Comparison of ENCODE assay signal across 8 cellular contexts in genomic region chr7:47937065-47937687, GRCh38. TPM values are rescaled to one million over a fixed set of nuclear protein-coding genes. Genes with fewer than 3 reads are reported as not detected.
DNase-seq lines count a peak whose midpoint lies in the region; ATAC-seq and TF ChIP-seq lines count a peak whose summit lies in the region.

No MANE protein-coding gene starts in this region.

- H3F3A ChIP-seq in SU-DHL-6 (ENCODE audit: insufficient read depth) = peaks cover 25% of the 10 kb centered on the region

- H3K4me2 ChIP-seq in BLaER1 = peak overlapping the region; percentile 79
- peak overlapping the region; percentile 54 for H3K4me2 ChIP-seq in SU-DHL-6 (ENCODE audit: low read depth, low read length, poor library complexity, severe bottlenecking)

- no peak overlapping the region for H3K27ac ChIP-seq in BLaER1
- peak overlapping the region; percentile 78 for H3K27ac ChIP-seq in SU-DHL-6 (ENCODE audit: low read depth, low read length)

- peaks cover 53% of the 10 kb centered on the region for H3K4me1 ChIP-seq in BLaER1

- no peak for TF ChIP-seq CTCF in SU-DHL-6 (IDR thresholded peaks at IDR 0.05; ENCODE audit: insufficient read depth, low read length, poor library complexity, severe bottlenecking)
- no peak for TF ChIP-seq CTCF in omental fat pad (IDR thresholded peaks at IDR 0.05)

- H3K9ac ChIP-seq in BLaER1 (no peak overlapping the region), SU-DHL-6 (ENCODE audit: low read length) (peak overlapping the region; percentile 45)

- H3K9me2 ChIP-seq in SU-DHL-6 (replicated peaks; ENCODE audit: insufficient read depth, low read length) = no peaks in the 10 kb centered on the region

- DNase-seq in epidermal melanocyte (ENCODE audit: insufficient read length, low spot score) (no peak), NCI-H748 (lab: John Stamatoyannopoulos, UW; ENCODE audit: unreplicated experiment) (no peak), omental fat pad (ENCODE audit: low spot score) (no peak)
- DNase-seq in effector CD4-positive, alpha-beta T cell = no peak

- ATAC-seq in GM18873 (IDR thresholded peaks at IDR 0.05; ENCODE audit: low FRiP score, unreplicated experiment) = peak; percentile 97
- ATAC-seq in HG02885 (IDR thresholded peaks at IDR 0.05; ENCODE audit: poor library complexity, unreplicated experiment) = peak; percentile 96
- ATAC-seq in omental fat pad (ENCODE audit: low FRiP score) = no peak

- H3K4me3 ChIP-seq in BLaER1 (0 out of 2 replicates have a peak overlapping the region, but pooled peaks have one; percentile 8), SU-DHL-6 (ENCODE audit: insufficient read depth, low read length, poor library complexity, severe bottlenecking) (peak overlapping the region; percentile 39)

- H3K9me3 ChIP-seq in BLaER1 (no peaks in the 10 kb centered on the region), SU-DHL-6 (ENCODE audit: insufficient read depth, low read length) (no peaks in the 10 kb centered on the region)

- H3K36me3 ChIP-seq in BLaER1 = no peaks in the 10 kb centered on the region
- no peaks in the 10 kb centered on the region for H3K36me3 ChIP-seq in SU-DHL-6 (ENCODE audit: low read length)

- H2AFZ ChIP-seq in SU-DHL-6 (ENCODE audit: low read depth, low read length, severe bottlenecking) = peak overlapping the region; percentile 34

- H3K79me2 ChIP-seq in SU-DHL-6 (ENCODE audit: insufficient read depth, low read length) = no peaks in the 10 kb centered on the region

- H4K20me1 ChIP-seq in BLaER1 = no peaks in the 10 kb centered on the region
- no peaks in the 10 kb centered on the region for H4K20me1 ChIP-seq in SU-DHL-6 (ENCODE audit: low read depth, low read length)

- H3K27me3 ChIP-seq in BLaER1 (no peaks in the 10 kb centered on the region), SU-DHL-6 (ENCODE audit: low read length) (no peaks in the 10 kb centered on the region)

RNA-seq across cellular contexts. Expression of gene PKD1L1, which starts 11.1 kb away (rescaled TPM):
- total RNA-seq in omental fat pad = 10 to 100 TPM in 1 of 4 donors, 1 to 10 TPM in 1, under 1 TPM in 2; 0.38 to 81.7 (median 0.82) TPM

RNA-seq across cellular contexts. Expression of gene HUS1, which starts 42.2 kb away (rescaled TPM):
- 10 to 100 TPM; 21.7 to 43.0 (median 32.2) TPM for total RNA-seq in omental fat pad
